15 cellular contexts compared by ENCODE assay signal in genomic region chr15:52101542-52102340, GRCh38. TPM values are rescaled to one million over a fixed set of nuclear protein-coding genes. Genes with fewer than 3 reads are reported as not detected.
A peak's percentile ranks its signal among the peaks of the same experiment; 100 is the strongest.
DNase-seq lines count a peak whose midpoint lies in the region; ATAC-seq and TF ChIP-seq lines count a peak whose summit lies in the region.
"Had no signal": no experiment of that assay in that cellular context is flagged by ENCODE, and none has a peak within 500 bp of the region (broad histone marks: within the 10 kb centered on the region; RNA-seq: fewer than 3 reads in every experiment).

No MANE protein-coding gene starts in this region.

- CTCF ChIA-PET in A673 (lab: Charles Lee) = no interaction called here

- H3K4me1 ChIP-seq in A673 (ENCODE audit: insufficient read depth, low read length, poor library complexity, severe bottlenecking) = no peaks in the 10 kb centered on the region
- H3K4me1 ChIP-seq: Caco-2 had no signal

- peak overlapping the region in 2 of 6 donors; percentile 28 to 51 for H3K27ac Mint-ChIP-seq in naive B cell
- H3K27ac Mint-ChIP-seq in T-helper 2 cell treated with Interferon-gamma antibody and Interleukin-4, amounts not matched to agents 5 μg/mL and 100 μg/mL, for 36 hours = no peak overlapping the region
- H3K27ac Mint-ChIP-seq: activated naive CD4-positive, alpha-beta T cell treated with anti-CD3 and anti-CD28 coated beads, Interleukin-2, amount 50 U/mL, for 24 hours; dendritic cell treated with granulocyte-macrophage colony-stimulating factor and Interleukin-4, amounts not matched to agents 40 ng/mL and 50 ng/mL, for 4 days had no signal

- H3K9me3 ChIP-seq in A673 (ENCODE audit: low read depth, low read length, poor library complexity, severe bottlenecking) = no peaks in the 10 kb centered on the region
- H3K9me3 ChIP-seq: Caco-2 had no signal

- H3K9me3 Mint-ChIP-seq in naive B cell = peaks cover 0 to 4% (median 0%) of the 10 kb centered on the region in 7 donors
- no peaks in the 10 kb centered on the region for H3K9me3 Mint-ChIP-seq in T-helper 2 cell treated with Interferon-gamma antibody and Interleukin-4, amounts not matched to agents 5 μg/mL and 100 μg/mL, for 36 hours
- H3K9me3 Mint-ChIP-seq: activated naive CD4-positive, alpha-beta T cell treated with anti-CD3 and anti-CD28 coated beads, Interleukin-2, amount 50 U/mL, for 24 hours; dendritic cell treated with granulocyte-macrophage colony-stimulating factor and Interleukin-4, amounts not matched to agents 40 ng/mL and 50 ng/mL, for 4 days had no signal

- H3K4me3 ChIP-seq in A673 (ENCODE audit: low read depth, low read length, poor library complexity, severe bottlenecking) = no peak overlapping the region

- no peaks in the 10 kb centered on the region for H3K27me3 ChIP-seq in A673 (replicated peaks; ENCODE audit: insufficient read depth, low read depth, low read length, poor library complexity)

- H3K27me3 Mint-ChIP-seq in naive B cell = peaks cover 3 to 7% (median 6%) of the 10 kb centered on the region in 3 donors
- peaks cover 4% of the 10 kb centered on the region for H3K27me3 Mint-ChIP-seq in T-helper 2 cell treated with Interferon-gamma antibody and Interleukin-4, amounts not matched to agents 5 μg/mL and 100 μg/mL, for 36 hours (ENCODE audit: low read depth)

- H3K27ac ChIP-seq in A673 (ENCODE audit: low read depth, low read length, poor library complexity, severe bottlenecking) = no peak overlapping the region

- ATAC-seq in GM18858 (IDR thresholded peaks at IDR 0.05; ENCODE audit: unreplicated experiment) = peak; percentile 27
- ATAC-seq in HG02763 (IDR thresholded peaks at IDR 0.05; ENCODE audit: unreplicated experiment) = peak; percentile 42
- ATAC-seq in naive B cell (ENCODE audit: low read depth in 2 of 2) = peak; percentile 76 to 85
- ATAC-seq in HG03045 (IDR thresholded peaks at IDR 0.05; ENCODE audit: unreplicated experiment) = no peak

- BruUV-seq in A673 (replicated peaks; lab: Mats Ljungman, UMichigan) = no TSS peak

- H3K36me3 Mint-ChIP-seq in naive B cell = no peaks in the 10 kb centered on the region
- no peaks in the 10 kb centered on the region for H3K36me3 Mint-ChIP-seq in T-helper 2 cell treated with Interferon-gamma antibody and Interleukin-4, amounts not matched to agents 5 μg/mL and 100 μg/mL, for 36 hours (ENCODE audit: low read depth)

- peaks cover 22 to 30% (median 27%) of the 10 kb centered on the region in 3 donors for H3K4me1 Mint-ChIP-seq in naive B cell
- no peaks in the 10 kb centered on the region for H3K4me1 Mint-ChIP-seq in T-helper 2 cell treated with Interferon-gamma antibody and Interleukin-4, amounts not matched to agents 5 μg/mL and 100 μg/mL, for 36 hours (ENCODE audit: low read depth)
- H3K4me1 Mint-ChIP-seq: activated naive CD4-positive, alpha-beta T cell treated with anti-CD3 and anti-CD28 coated beads, Interleukin-2, amount 50 U/mL, for 24 hours had no signal

- POLR2A ChIA-PET in A673 (lab: Charles Lee; ENCODE audit: low non-redundant PET) = no interaction called here

- H3K36me3 ChIP-seq in A673 (ENCODE audit: insufficient read depth, low read length, poor library complexity, severe bottlenecking) = no peaks in the 10 kb centered on the region

- intact Hi-C loops in A673 (cut with micrococcal nuclease; ENCODE audit: unreplicated experiment) = no loop called here

- no peak overlapping the region for H3K4me3 Mint-ChIP-seq in naive B cell
- no peak overlapping the region for H3K4me3 Mint-ChIP-seq in T-helper 2 cell treated with Interferon-gamma antibody and Interleukin-4, amounts not matched to agents 5 μg/mL and 100 μg/mL, for 36 hours
- H3K4me3 Mint-ChIP-seq: activated naive CD4-positive, alpha-beta T cell treated with anti-CD3 and anti-CD28 coated beads, Interleukin-2, amount 50 U/mL, for 24 hours; dendritic cell treated with granulocyte-macrophage colony-stimulating factor and Interleukin-4, amounts not matched to agents 40 ng/mL and 50 ng/mL, for 4 days had no signal

- DNase-seq in NOMO-1 treated with dmso at 0.1 percent for 144 hours (lab: John Stamatoyannopoulos, UW; ENCODE audit: unreplicated experiment) (peak; percentile 46), naive B cell (no peak), DMS79 treated with DMSO at 0.1 percent for 48 hours (lab: John Stamatoyannopoulos, UW) (no peak), A673 (ENCODE audit: low spot score) (no peak)
- no peak for DNase-seq in T-helper 2 cell treated with Interferon-gamma antibody and Interleukin-4, amounts not matched to agents 5 μg/mL and 100 μg/mL, for 36 hours (ENCODE audit: low spot score)
- DNase-seq: activated CD4-positive, alpha-beta T cell treated with anti-CD3 and anti-CD28 coated beads, Interleukin-2, amount 50 U/mL, for 4 hours; Caco-2; NCI-H526 treated with DMSO at 0.1 percent for 48 hours had no signal

- no peak for TF ChIP-seq CTCF in A673 (conservative IDR thresholded peaks at IDR 0.05; ENCODE audit: low read depth, low read length)

RNA-seq across cellular contexts. Expression of gene BCL2L10, which starts 10.8 kb away (rescaled TPM):
- polyA plus RNA-seq in naive B cell (ENCODE audit: low read depth in 6 of 6) = under 1 TPM in 1 of 6 donors, not detected in 5; 0.31 TPM
- 0.24 TPM in 1 of 2 replicates, not detected in the other for total RNA-seq in A673 (2021)
- total RNA-seq: glomerular endothelial cell; T-helper 1 cell treated with Interleukin-12 subunit alpha and Interleukin-12 subunit beta and Interleukin-4 antibody, amounts not matched to agents 30 ng/mL and 1 ng/mL, for 36 hours had no signal
